Comparison of ENCODE assay signal across 12 cellular contexts in the genomic region with DNA sequence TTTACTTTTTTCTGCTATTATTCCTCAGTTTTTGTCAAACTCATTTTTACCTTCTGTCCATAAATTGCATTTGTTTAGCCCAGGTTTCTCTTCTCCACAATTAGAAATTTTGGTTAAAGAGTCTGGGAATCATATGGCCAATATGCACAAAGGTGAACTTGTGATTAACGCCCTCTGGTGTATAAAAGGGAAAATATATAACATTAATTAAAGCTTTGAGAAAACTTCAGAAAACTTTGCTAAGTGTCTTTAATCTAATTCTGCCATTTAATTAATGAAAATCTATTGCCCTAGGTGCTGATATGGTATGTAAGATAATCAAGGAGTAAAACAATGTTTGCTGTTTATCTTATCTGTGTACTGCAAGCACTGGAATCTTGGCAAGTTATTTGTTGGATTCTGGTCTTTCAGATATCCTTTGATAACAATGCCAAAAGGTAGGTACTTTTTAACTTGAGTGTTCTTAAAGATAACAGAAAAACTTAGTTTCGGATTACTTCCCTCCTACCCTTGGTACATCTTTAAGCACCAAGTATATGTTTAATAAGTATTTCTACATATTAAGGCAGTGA.
DNase-seq lines count a peak whose midpoint lies in the region; ATAC-seq, FAIRE-seq and TF ChIP-seq lines count a peak whose summit lies in the region.
"Had no signal": no experiment of that assay in that cellular context is flagged by ENCODE, and none has a peak within 500 bp of the region (broad histone marks: within the 10 kb centered on the region; RNA-seq: fewer than 3 reads in every experiment).

No MANE protein-coding gene starts in this region.

- H2BK20ac ChIP-seq in IMR-90 (ENCODE audit: low read depth, low read length) = no peak overlapping the region

- no peaks in the 10 kb centered on the region for H3K36me3 ChIP-seq in IMR-90 (ENCODE audit: control insufficient read depth, insufficient read depth, low read length)
- H3K36me3 ChIP-seq in HepG2 (replicated peaks in 1 of 2; ENCODE audit: control insufficient read depth in 1 of 2, insufficient read depth in 2 of 2, low read length in 2 of 2) = no peaks in the 10 kb centered on the region

- H3K4me2 ChIP-seq in IMR-90 (ENCODE audit: low read depth, low read length) = no peak overlapping the region
- no peak overlapping the region for H3K4me2 ChIP-seq in HepG2 (ENCODE audit: low read depth, low read length)

- WGBS in IMR-90 (ENCODE audit: extremely low coverage in 2 of 2, insufficient read length in 1 of 2), 2 experiments = no CpG with 5 or more reads among the region's 2 CpGs
- WGBS in HepG2 (ENCODE audit: low lambda C conversion rate) = 0% methylated on average over 2 of the region's 2 CpGs

- no TSS peak for BruUV-seq in IMR-90 (replicated peaks; lab: Mats Ljungman, UMichigan)
- no TSS peak for BruUV-seq in HepG2 (replicated peaks; lab: Mats Ljungman, UMichigan)

- no peak for TF ChIP-seq EP300 in HepG2 (IDR thresholded peaks at IDR 0.05; ENCODE audit: low read depth in 2 of 2, low read length in 2 of 2)
- TF ChIP-seq EP300 in HepG2 (CRISPR knock-in tag; IDR thresholded peaks at IDR 0.05; ENCODE audit: borderline replicate concordance) = no peak

- CTCF ChIA-PET in IMR-90 (lab: Yijun Ruan, JAX) = interaction anchor here (1.0 kb wide), 1 partner anchor 624 kb away, joined by 3 read pairs; no protein-coding TSS in a partner anchor
- CTCF ChIA-PET in HepG2 (lab: Yijun Ruan, JAX; ENCODE audit: low intra/inter-chr PET ratio, low total read pairs) = interaction anchor here (0.9 kb wide), 1 partner anchor 624 kb away, joined by 3 read pairs; no protein-coding TSS in a partner anchor

- no peaks in the 10 kb centered on the region for H3K36me3 Mint-ChIP-seq in CD14-positive monocyte

- H2BK120ac ChIP-seq in IMR-90 (ENCODE audit: low read depth, low read length) = no peak overlapping the region

- H4K91ac ChIP-seq in IMR-90 (ENCODE audit: insufficient read depth, low read depth, low read length) = no peak overlapping the region

- TF ChIP-seq RAD21 in IMR-90 (IDR thresholded peaks at IDR 0.05; ENCODE audit: low read length) (peak; percentile 59), HepG2 (CRISPR knock-in tag; IDR thresholded peaks at IDR 0.05) (no peak)

- H4K8ac ChIP-seq in IMR-90 (ENCODE audit: low read depth in 2 of 2, low read length in 2 of 2) = no peak overlapping the region

- no peaks in the 10 kb centered on the region for H3K27me3 Mint-ChIP-seq in CD14-positive monocyte (ENCODE audit: low read depth in 3 of 3)
- H3K27me3 Mint-ChIP-seq: activated CD4-positive, alpha-beta T cell treated with anti-CD3 and anti-CD28 coated beads, Interleukin-2, amount 10 ng/mL, durations not matched to agents 24 days and 14 days had no signal

- H3K27me3 ChIP-seq in IMR-90 (ENCODE audit: control insufficient read depth, insufficient read depth, low read length) (no peaks in the 10 kb centered on the region), HepG2 (ENCODE audit: control insufficient read depth in 1 of 2, insufficient read depth in 2 of 2, low read length in 2 of 2) (no peaks in the 10 kb centered on the region)

- no peak overlapping the region for H2AK9ac ChIP-seq in IMR-90 (replicated peaks; ENCODE audit: low read depth, low read length, poor library complexity)

- no peak overlapping the region for H3K56ac ChIP-seq in IMR-90 (ENCODE audit: extremely low read depth, insufficient read depth, low read length)

- no peak for FAIRE-seq in HepG2 (lab: Jason Lieb, UNC)

- H2BK15ac ChIP-seq in IMR-90 (ENCODE audit: low read depth, low read length) = no peak overlapping the region

- in situ Hi-C loops in IMR-90 (cut with MboI; ENCODE audit: low sequenced_read_pairs) = no loop called here
- in situ Hi-C loops in astrocyte of the cerebellum (cut with HindIII; ENCODE audit: low sequenced_read_pairs) = no loop called here
- in situ Hi-C loops in HepG2 (cut with HindIII; ENCODE audit: extremely low pct_ligation_motif_present, low pct_unique_long_range_greater_than_20kb) = no loop called here

- no peak overlapping the region for H2BK5ac ChIP-seq in IMR-90 (ENCODE audit: low read depth, low read length, poor library complexity, severe bottlenecking)

- POLR2A ChIA-PET in IMR-90 (lab: Charles Lee; ENCODE audit: unreplicated experiment) (no interaction called here), HepG2 (lab: Yijun Ruan, JAX) (no interaction called here)

- H2AFZ ChIP-seq in IMR-90 (replicated peaks; ENCODE audit: low read length, poor library complexity) (no peak overlapping the region), HepG2 (ENCODE audit: low read length) (no peak overlapping the region)

- no peaks in the 10 kb centered on the region for H3K79me1 ChIP-seq in IMR-90 (ENCODE audit: low read depth in 1 of 2, low read length in 2 of 2)

- H4K5ac ChIP-seq in IMR-90 (ENCODE audit: low read depth, low read length) = no peak overlapping the region

- peaks cover 3% of the 10 kb centered on the region; the same call in 1 of the 2 replicates for H3K9me3 ChIP-seq in IMR-90 (ENCODE audit: control insufficient read depth, insufficient read depth, low read length)
- 0 out of 2 replicates have a peak, but pooled peaks cover 10% of the 10 kb centered on the region for H3K9me3 ChIP-seq in HepG2 (ENCODE audit: low read length)

- H3K4me1 ChIP-seq in IMR-90 (ENCODE audit: control insufficient read depth, insufficient read depth, low read length) = no peaks in the 10 kb centered on the region; the same call in 1 of the 2 replicates
- H3K4me1 ChIP-seq in HepG2 (ENCODE audit: insufficient read depth, low read length) = no peaks in the 10 kb centered on the region

- no peaks in the 10 kb centered on the region for H3K79me2 ChIP-seq in HepG2 (ENCODE audit: insufficient read depth, low read length)

- intact Hi-C loops in CD14-positive monocyte (cut with micrococcal nuclease) = no loop called here
- intact Hi-C loops in IMR-90 (cut with micrococcal nuclease) = loop anchor here (1.0 to 10.0 kb wide), 5 partner anchors 178 to 834 kb away; no protein-coding TSS in a partner anchor
- intact Hi-C loops in HepG2 (cut with micrococcal nuclease; ENCODE audit: unreplicated experiment) = loop anchor here (5.0 to 10.0 kb wide), 2 partner anchors 176 to 766 kb away; no protein-coding TSS in a partner anchor

- no peak overlapping the region for H2AK5ac ChIP-seq in IMR-90 (ENCODE audit: low read depth, low read length)

- no peak overlapping the region for H3K23ac ChIP-seq in IMR-90 (ENCODE audit: low read depth, low read length)

- no peaks in the 10 kb centered on the region for H3K9me1 ChIP-seq in IMR-90 (ENCODE audit: insufficient read depth, low read length)

- no peak overlapping the region for H3K4me3 Mint-ChIP-seq in CD14-positive monocyte
- H3K4me3 Mint-ChIP-seq: activated CD4-positive, alpha-beta T cell treated with anti-CD3 and anti-CD28 coated beads, Interleukin-2, amount 10 ng/mL, durations not matched to agents 24 days and 14 days had no signal

- TF ChIP-seq CTCF in CD14-positive monocyte (IDR thresholded peaks at IDR 0.05) (peak; percentile 45), IMR-90 (conservative IDR thresholded peaks at IDR 0.05; ENCODE audit: low read depth, low read length) (peak; percentile 53), astrocyte of the cerebellum (IDR thresholded peaks at IDR 0.05; ENCODE audit: low read depth, low read length, missing control alignments) (peak; percentile 22), HepG2 (CRISPR knock-in tag; IDR thresholded peaks at IDR 0.05) (no peak)

- peaks cover 5 to 15% (median 9%) of the 10 kb centered on the region in 7 donors for H3K9me3 Mint-ChIP-seq in CD14-positive monocyte

- H3K14ac ChIP-seq in IMR-90 (replicated peaks; ENCODE audit: low read depth, low read length) = no peak overlapping the region

- no peak overlapping the region for H3K9ac ChIP-seq in IMR-90 (ENCODE audit: low read depth, low read length)
- H3K9ac ChIP-seq in HepG2 (ENCODE audit: insufficient read depth, low read depth, low read length) = no peak overlapping the region

- no peak overlapping the region for H3K18ac ChIP-seq in IMR-90 (ENCODE audit: low read depth, low read length)

- no peak overlapping the region for H3K4ac ChIP-seq in IMR-90 (ENCODE audit: low read depth, low read length)

- ATAC-seq in IMR-90 (ENCODE audit: low read depth) (no peak), HepG2 (no peak), HG02884 (IDR thresholded peaks at IDR 0.05; ENCODE audit: unreplicated experiment) (no peak), GM21447 (IDR thresholded peaks at IDR 0.05; ENCODE audit: unreplicated experiment) (no peak)

- no peaks in the 10 kb centered on the region for H3K4me1 Mint-ChIP-seq in CD14-positive monocyte
- H3K4me1 Mint-ChIP-seq: activated CD4-positive, alpha-beta T cell treated with anti-CD3 and anti-CD28 coated beads, Interleukin-2, amount 10 ng/mL, durations not matched to agents 24 days and 14 days had no signal

- no peak overlapping the region for H3K27ac ChIP-seq in IMR-90 (ENCODE audit: insufficient read depth, low read length)
- no peak overlapping the region for H3K27ac ChIP-seq in HepG2 (ENCODE audit: extremely low read length, insufficient read depth, low read length)

- H4K20me1 ChIP-seq in IMR-90 (ENCODE audit: insufficient read depth, low read length) = no peaks in the 10 kb centered on the region
- no peaks in the 10 kb centered on the region for H4K20me1 ChIP-seq in HepG2 (ENCODE audit: insufficient read depth, low read length)

- DNase-seq in CD14-positive monocyte (ENCODE audit: low spot score) = no peak
- DNase-seq in IMR-90 = peak; percentile 13
- no peak for DNase-seq in astrocyte of the cerebellum (ENCODE audit: low read depth)
- DNase-seq in HepG2 (ENCODE audit: low spot score) = no peak
- DNase-seq in HK-2 (ENCODE audit: unreplicated experiment) = no peak
- no peak for DNase-seq in NCI-H1105 treated with DMSO at 0.1 percent for 48 hours (lab: John Stamatoyannopoulos, UW)
- DNase-seq: activated CD4-positive, alpha-beta T cell treated with anti-CD3 and anti-CD28 coated beads, Interleukin-2, amount 10 ng/mL, durations not matched to agents 24 days and 14 days; RPMI8226; stimulated activated CD4-positive, alpha-beta T cell treated with anti-CD3 and anti-CD28 coated beads, Interleukin-2, amount 100 ng/mL, for 48 hours; substantia nigra had no signal

- H3K4me3 ChIP-seq in IMR-90 (ENCODE audit: insufficient read depth, low read depth, low read length) (no peak overlapping the region), astrocyte of the cerebellum (ENCODE audit: low read depth, low read length) (no peak overlapping the region), HepG2 (replicated peaks in 1 of 3; ENCODE audit: insufficient read depth in 1 of 3, low read depth in 2 of 3, low read length in 3 of 3) (no peak overlapping the region)

- dilution Hi-C loops in IMR-90 (cut with HindIII; ENCODE audit: low sequenced_read_pairs, unreplicated experiment) = no loop called here

- no peak overlapping the region for H3K27ac Mint-ChIP-seq in CD14-positive monocyte
- H3K27ac Mint-ChIP-seq: activated CD4-positive, alpha-beta T cell treated with anti-CD3 and anti-CD28 coated beads, Interleukin-2, amount 10 ng/mL, durations not matched to agents 24 days and 14 days had no signal

- no peak for TF ChIP-seq POLR2A in IMR-90 (IDR thresholded peaks at IDR 0.05; ENCODE audit: low read depth, low read length)
- no peak for TF ChIP-seq POLR2A in HepG2 (IDR thresholded peaks at IDR 0.05; ENCODE audit: insufficient read depth in 1 of 2, low read depth in 2 of 2, low read length in 2 of 2)

TF ChIP-seq in IMR-90, 13 proteins besides CTCF, POLR2A, EP300 and RAD21 (continues in another document):
- TF ChIP-seq NFE2L2 (IDR thresholded peaks at IDR 0.05; ENCODE audit: low read depth, low read length) = no peak

Comparison
In these comparisons a context has a peak if more than half of its experiments do, and no peak if none do; other contexts are left out.
1. intact Hi-C loops: an anchor here in IMR-90 (1.0 to 10.0 kb wide) and HepG2 (5.0 to 10.0 kb wide); none called in CD14-positive monocyte.